8 cellular contexts compared by ENCODE assay signal in the genomic region with DNA sequence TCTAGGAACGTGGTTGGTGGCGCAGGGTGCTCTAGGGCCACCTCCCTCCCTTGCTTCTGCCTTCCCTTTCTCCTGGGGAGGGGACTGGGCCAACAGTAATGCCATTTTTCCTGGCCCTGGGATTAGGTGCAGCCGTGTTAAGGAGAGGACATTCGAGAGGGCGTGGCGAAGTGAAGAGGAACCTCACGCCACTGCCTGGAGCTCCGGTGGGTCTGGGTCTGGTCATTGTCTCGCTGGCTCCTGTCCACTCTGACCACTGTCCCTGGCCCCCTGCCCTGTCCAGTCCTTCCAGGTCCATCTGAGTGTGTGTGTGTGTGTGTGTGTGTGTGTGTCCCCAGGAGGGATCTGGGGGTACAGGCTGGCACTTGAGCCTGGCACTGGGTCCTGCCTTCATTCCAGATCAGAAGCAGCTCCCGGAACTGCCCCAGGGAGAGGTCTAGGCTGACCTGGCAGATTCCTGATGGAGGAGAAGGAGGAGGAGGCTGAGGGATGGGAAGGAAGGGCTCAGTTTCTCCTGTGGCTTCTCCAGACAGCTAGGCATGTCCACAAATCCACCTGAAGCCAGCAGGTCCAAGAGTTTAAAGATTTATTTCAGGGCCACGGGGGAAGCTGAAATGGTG. TPM values are rescaled to one million over a fixed set of nuclear protein-coding genes. Genes with fewer than 3 reads are reported as not detected.
DNase-seq lines count a peak whose midpoint lies in the region; ATAC-seq lines count a peak whose summit lies in the region.

A gene (plus strand): TSS at position 111 of the 620 bp plus-strand sequence. CDS start 13,124 bp downstream, outside the sequence.

- no peak for DNase-seq in MG63
- no peak for DNase-seq in epithelial cell of prostate (ENCODE audit: low read depth, low spot score)
- no peak for DNase-seq in mesenteric fat pad (ENCODE audit: low spot score)
- peak in 1 of 49 donors; percentile 27 for DNase-seq in substantia nigra (lab: John Stamatoyannopoulos, UW)
- DNase-seq in COLO668 (lab: John Stamatoyannopoulos, UW; ENCODE audit: unreplicated experiment) = no peak
- no peak for DNase-seq in NCI-H774 (lab: John Stamatoyannopoulos, UW)
- no peak for DNase-seq in activated effector memory CD4-positive, alpha-beta T cell treated with anti-CD3 and anti-CD28 coated beads, Interleukin-2, amount 50 U/mL, for 16 hours

- H3K4me3 ChIP-seq in MG63 = no peak within 1 kb of the TSS

- ATAC-seq in HG02885 (IDR thresholded peaks at IDR 0.05; ENCODE audit: poor library complexity, unreplicated experiment) = no peak

- no peaks in the 10 kb centered on the region for H3K27me3 ChIP-seq in MG63

- peaks cover 79% of the 10 kb centered on the region for H3K36me3 ChIP-seq in MG63

- no peaks in the 10 kb centered on the region for H3K9me3 ChIP-seq in MG63

- H3K27ac ChIP-seq in epithelial cell of prostate (peak within 1 kb of the TSS; percentile 72), substantia nigra (ENCODE audit: low read depth, low read length, poor library complexity, severe bottlenecking) (peak within 1 kb of the TSS; percentile 99)

RNA-seq across cellular contexts. Expression of the gene that starts here (rescaled TPM):
- total RNA-seq in MG63 (2014; rRNA removed; shearing (Covaris generic); ENCODE audit: low replicate concordance) = 101 and 142 TPM in 2 replicates
- total RNA-seq in mesenteric fat pad = 110 TPM
